In genomic region chr2:112001136-112001764, GRCh38 we compare ENCODE assay signal across 12 cellular contexts. TPM values are rescaled to one million over a fixed set of nuclear protein-coding genes. Genes with fewer than 3 reads are reported as not detected.
DNase-seq lines count a peak whose midpoint lies in the region; ATAC-seq and TF ChIP-seq lines count a peak whose summit lies in the region.
"Had no signal": no experiment of that assay in that cellular context is flagged by ENCODE, and none has a peak within 500 bp of the region (broad histone marks: within the 10 kb centered on the region; RNA-seq: fewer than 3 reads in every experiment).

No MANE protein-coding gene starts in this region.

- H3K4me3 Mint-ChIP-seq in activated CD4-positive, alpha-beta memory T cell treated with anti-CD3 and anti-CD28 coated beads for 36 hours = no peak overlapping the region

- H3K36me3 ChIP-seq in OCI-LY3 (replicated peaks; ENCODE audit: low read depth, low read length) = no peaks in the 10 kb centered on the region
- peaks cover 0 to 83% of the 10 kb centered on the region in 2 donors for H3K36me3 ChIP-seq in gastroesophageal sphincter
- H3K36me3 ChIP-seq in ascending aorta = peaks cover 13 to 51% of the 10 kb centered on the region in 2 donors

- 60 to 69% methylated on average over 2 to 5 of the region's 5 CpGs for WGBS in gastroesophageal sphincter (ENCODE audit: low coverage in 1 of 2), 2 donors

- H3K4me1 ChIP-seq in OCI-LY3 (ENCODE audit: low read length) = peaks cover 13% of the 10 kb centered on the region
- H3K4me1 ChIP-seq in gastroesophageal sphincter = peaks cover 0 to 8% (median 0%) of the 10 kb centered on the region in 3 donors
- no peaks in the 10 kb centered on the region for H3K4me1 ChIP-seq in ascending aorta
- H3K4me1 ChIP-seq: psoas muscle had no signal

- TF ChIP-seq CTCF in OCI-LY3 (IDR thresholded peaks at IDR 0.05; ENCODE audit: low read depth, low read length) = no peak
- TF ChIP-seq CTCF in gastroesophageal sphincter (IDR thresholded peaks at IDR 0.05) = no peak
- TF ChIP-seq CTCF in ascending aorta (IDR thresholded peaks at IDR 0.05) = no peak

- H3K27ac ChIP-seq in OCI-LY3 (ENCODE audit: low read length) = no peak overlapping the region
- H3K27ac ChIP-seq in gastroesophageal sphincter = no peak overlapping the region
- peak overlapping the region in 1 of 2 donors; percentile 8 for H3K27ac ChIP-seq in ascending aorta
- H3K27ac ChIP-seq: epithelial cell of prostate, psoas muscle had no signal

- peak; percentile 41 for ATAC-seq in GM21576 (IDR thresholded peaks at IDR 0.05; ENCODE audit: unreplicated experiment)
- ATAC-seq in gastroesophageal sphincter = peak; percentile 34
- ATAC-seq: psoas muscle had no signal

- no peaks in the 10 kb centered on the region for H3K36me3 Mint-ChIP-seq in activated CD4-positive, alpha-beta memory T cell treated with anti-CD3 and anti-CD28 coated beads for 36 hours

- POLR2A ChIA-PET in activated CD4-positive, alpha-beta memory T cell treated with anti-CD3 and anti-CD28 coated beads for 36 hours (lab: Charles Lee) = no interaction called here

- H3K9me3 ChIP-seq in OCI-LY3 (ENCODE audit: insufficient read depth, low read length) = no peaks in the 10 kb centered on the region
- no peaks in the 10 kb centered on the region for H3K9me3 ChIP-seq in gastroesophageal sphincter
- H3K9me3 ChIP-seq in ascending aorta = no peaks in the 10 kb centered on the region
- H3K9me3 ChIP-seq: psoas muscle had no signal

- no peak overlapping the region for H3K27ac Mint-ChIP-seq in activated CD4-positive, alpha-beta memory T cell treated with anti-CD3 and anti-CD28 coated beads for 36 hours

- no peaks in the 10 kb centered on the region for H4K20me1 ChIP-seq in OCI-LY3 (ENCODE audit: insufficient read depth, low read length)

- peak; percentile 8 for DNase-seq in A172 (ENCODE audit: low spot score)
- DNase-seq in ascending aorta (ENCODE audit: low spot score in 2 of 2) = no peak
- no peak for DNase-seq in Ammon's horn (ENCODE audit: low spot score)
- no peak for DNase-seq in activated T-cell treated with anti-CD3 and anti-CD28 coated beads, Interleukin-2, amount 50 U/mL, for 48 hours
- DNase-seq in activated CD4-positive, alpha-beta memory T cell treated with anti-CD3 and anti-CD28 coated beads for 36 hours = no peak
- DNase-seq: amniotic stem cell, kidney glomerular epithelial cell, psoas muscle had no signal

- no peak for TF ChIP-seq EP300 in gastroesophageal sphincter (IDR thresholded peaks at IDR 0.05)

- no peaks in the 10 kb centered on the region for H3K79me2 ChIP-seq in OCI-LY3 (ENCODE audit: low read length)

- H3K27me3 ChIP-seq in OCI-LY3 (ENCODE audit: low read depth, low read length) (no peaks in the 10 kb centered on the region), gastroesophageal sphincter (no peaks in the 10 kb centered on the region), ascending aorta (no peaks in the 10 kb centered on the region)

- no peaks in the 10 kb centered on the region for H3K27me3 Mint-ChIP-seq in activated CD4-positive, alpha-beta memory T cell treated with anti-CD3 and anti-CD28 coated beads for 36 hours

- peaks cover 4% of the 10 kb centered on the region for H3K4me1 Mint-ChIP-seq in activated CD4-positive, alpha-beta memory T cell treated with anti-CD3 and anti-CD28 coated beads for 36 hours (ENCODE audit: low read depth)

- H3K9me3 Mint-ChIP-seq in activated CD4-positive, alpha-beta memory T cell treated with anti-CD3 and anti-CD28 coated beads for 36 hours = no peaks in the 10 kb centered on the region

- no peak overlapping the region for H3K9ac ChIP-seq in OCI-LY3 (ENCODE audit: low read length)

- H3K4me3 ChIP-seq in OCI-LY3 (ENCODE audit: low read length) (peak overlapping the region; percentile 55), gastroesophageal sphincter (no peak overlapping the region), ascending aorta (no peak overlapping the region)
- H3K4me3 ChIP-seq: psoas muscle had no signal

- no peak overlapping the region for H2AFZ ChIP-seq in OCI-LY3 (ENCODE audit: low read depth, low read length)

- intact Hi-C loops in ascending aorta (cut with DNase I) = no loop called here
- intact Hi-C loops in activated CD4-positive, alpha-beta memory T cell treated with anti-CD3 and anti-CD28 coated beads for 36 hours (cut with micrococcal nuclease) = no loop called here

- H3K4me2 ChIP-seq in OCI-LY3 (ENCODE audit: low read length) = peak overlapping the region; percentile 75

- CTCF ChIA-PET in activated CD4-positive, alpha-beta memory T cell treated with anti-CD3 and anti-CD28 coated beads for 36 hours (lab: Charles Lee) = no interaction called here

- no peak for TF ChIP-seq POLR2A in gastroesophageal sphincter (IDR thresholded peaks at IDR 0.05)

RNA-seq across cellular contexts. Expression of gene TMEM87B, which starts 53.8 kb away (rescaled TPM):
- total RNA-seq in A172 (2014; rRNA removed; shearing (Covaris generic)) = 26.0 and 41.6 TPM in 2 replicates
- 10 to 100 TPM; 12.5 to 25.4 (median 22.8) TPM for total RNA-seq in gastroesophageal sphincter
- total RNA-seq in ascending aorta = 11.7 TPM
- total RNA-seq in activated CD4-positive, alpha-beta memory T cell treated with anti-CD3 and anti-CD28 coated beads for 36 hours = 10 to 100 TPM; 22.3 to 24.1 TPM
